Comparison of ENCODE assay signal across 1 cellular context in the genomic region with DNA sequence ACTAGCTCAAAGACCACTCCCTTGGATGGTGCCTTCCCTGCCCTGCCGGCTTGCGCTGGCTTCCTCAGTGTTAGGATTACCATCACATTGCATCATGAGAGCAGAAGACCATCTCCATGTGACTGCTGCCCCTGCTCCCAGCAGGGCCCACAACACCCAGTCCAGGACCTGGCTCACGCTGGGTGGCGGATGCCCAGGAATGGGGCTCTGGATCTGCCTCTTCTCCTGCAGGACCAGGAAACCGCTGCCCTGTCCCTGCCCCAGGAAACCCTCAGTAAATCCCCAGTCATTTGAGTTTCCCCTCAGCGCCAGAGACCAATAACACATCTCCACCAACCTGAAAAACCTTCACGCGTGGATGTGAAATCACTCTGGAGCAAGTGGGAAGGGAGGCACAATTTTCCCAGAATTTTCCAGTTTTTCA.
TF ChIP-seq lines count a peak whose summit lies in the region.

No MANE protein-coding gene starts in this region.

TF ChIP-seq in H1, 55 proteins besides CTCF, POLR2A, EP300 and RAD21:
- TF ChIP-seq CEBPB (IDR thresholded peaks at IDR 0.05; ENCODE audit: low read depth, low read length), result peak; percentile 31; the same call in 1 of the 2 replicates
- TF ChIP-seq, protein P1, sequence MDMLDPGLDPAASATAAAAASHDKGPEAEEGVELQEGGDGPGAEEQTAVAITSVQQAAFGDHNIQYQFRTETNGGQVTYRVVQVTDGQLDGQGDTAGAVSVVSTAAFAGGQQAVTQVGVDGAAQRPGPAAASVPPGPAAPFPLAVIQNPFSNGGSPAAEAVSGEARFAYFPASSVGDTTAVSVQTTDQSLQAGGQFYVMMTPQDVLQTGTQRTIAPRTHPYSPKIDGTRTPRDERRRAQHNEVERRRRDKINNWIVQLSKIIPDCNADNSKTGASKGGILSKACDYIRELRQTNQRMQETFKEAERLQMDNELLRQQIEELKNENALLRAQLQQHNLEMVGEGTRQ (IDR thresholded peaks at IDR 0.05; ENCODE audit: low read length), result no peak
- no peak for TF ChIP-seq ASH2L (IDR thresholded peaks at IDR 0.05; ENCODE audit: low read length)
- no peak for TF ChIP-seq HDAC6 (IDR thresholded peaks at IDR 0.05; ENCODE audit: low read depth, low read length)
- TF ChIP-seq BRCA1 (IDR thresholded peaks at IDR 0.05; ENCODE audit: low read depth, low read length), result no peak
- no peak for TF ChIP-seq SIX5 (IDR thresholded peaks at IDR 0.05; ENCODE audit: low read depth, low read length)
TF ChIP-seq in H1: peak in this region for 1.
